Comparison of ENCODE assay signal across 8 cellular contexts in the genomic region with DNA sequence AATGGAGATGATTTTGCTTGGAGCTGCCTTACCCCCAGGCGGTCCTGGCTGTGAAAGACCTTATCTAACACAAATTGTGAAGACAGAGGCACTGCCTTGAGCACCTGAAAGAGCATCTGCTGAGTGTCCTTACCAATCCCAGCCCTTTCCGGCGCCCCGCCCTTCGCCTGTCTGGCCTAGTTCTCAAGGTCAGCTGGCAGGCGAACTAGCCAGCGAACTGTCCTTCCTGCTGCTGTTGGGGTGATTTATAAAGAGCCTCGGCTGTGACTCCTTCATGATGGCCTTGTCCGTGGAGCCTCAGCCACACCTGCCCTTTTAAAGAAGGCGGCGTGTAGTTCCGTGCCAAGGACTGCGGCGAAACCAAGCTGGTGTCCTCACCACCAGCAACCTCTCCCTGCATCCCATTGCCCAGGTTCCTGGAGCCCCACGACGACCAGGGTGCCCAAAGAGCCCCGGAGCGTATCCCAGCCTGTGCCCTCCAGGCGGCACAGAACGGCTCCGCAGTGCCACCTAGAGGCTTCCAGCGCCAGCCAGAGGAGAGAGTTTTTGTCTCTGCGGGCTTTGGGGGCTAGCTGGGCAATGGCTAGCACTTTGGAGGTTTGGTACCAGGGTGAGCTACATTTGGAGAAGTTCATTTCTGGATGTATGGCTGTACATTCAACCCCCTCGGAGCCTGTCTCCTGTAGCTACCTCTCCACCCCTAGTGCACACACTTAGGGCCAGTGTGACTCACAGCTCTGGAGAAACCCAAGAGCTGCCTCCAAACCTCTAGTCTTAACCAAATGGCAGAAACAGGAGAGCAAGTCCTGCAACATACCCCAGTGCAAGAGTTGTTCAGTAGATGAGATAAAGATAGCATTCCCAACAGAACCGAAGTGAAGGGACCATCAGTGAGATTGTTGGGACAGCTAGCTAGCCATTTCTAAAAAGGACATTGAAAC. TPM values are rescaled to one million over a fixed set of nuclear protein-coding genes. Genes with fewer than 3 reads are reported as not detected.
DNase-seq lines count a peak whose midpoint lies in the region; ATAC-seq and TF ChIP-seq lines count a peak whose summit lies in the region.

No MANE protein-coding gene starts in this region.

- peaks cover 25 to 28% of the 10 kb centered on the region in 2 donors for H3K27me3 Mint-ChIP-seq in stimulated activated naive B cell treated with anti-CD40 and anti-IgM and Interleukin-4, amounts not matched to agents 10 μg/mL and 1 μg/mL and 100 μg/mL, for 72 hours

- peak overlapping the region; percentile 15 to 69 for H3K4me3 Mint-ChIP-seq in stimulated activated naive B cell treated with anti-CD40 and anti-IgM and Interleukin-4, amounts not matched to agents 10 μg/mL and 1 μg/mL and 100 μg/mL, for 72 hours

- no peaks in the 10 kb centered on the region for H3K27me3 ChIP-seq in brain microvascular endothelial cell (replicated peaks)

- no peak overlapping the region for H3K27ac ChIP-seq in brain microvascular endothelial cell

- H3K4me1 Mint-ChIP-seq in stimulated activated naive B cell treated with anti-CD40 and anti-IgM and Interleukin-4, amounts not matched to agents 10 μg/mL and 1 μg/mL and 100 μg/mL, for 72 hours: peaks cover 2 to 5% of the 10 kb centered on the region in 2 donors

- H3K4me3 ChIP-seq in brain microvascular endothelial cell (ENCODE audit: low read depth, low read length): no peak overlapping the region

- no peaks in the 10 kb centered on the region for H3K9me3 Mint-ChIP-seq in stimulated activated naive B cell treated with anti-CD40 and anti-IgM and Interleukin-4, amounts not matched to agents 10 μg/mL and 1 μg/mL and 100 μg/mL, for 72 hours

- DNase-seq in Ammon's horn (ENCODE audit: low spot score) (peak; percentile 3), T-helper 2 cell (peak in 3 of 5 experiments; percentile 8 to 16 (median 11)), brain microvascular endothelial cell (no peak), left colon (peak in 1 of 2 donors; percentile 36)
- DNase-seq in stimulated activated naive B cell treated with anti-CD40 and anti-IgM and Interleukin-4, amounts not matched to agents 10 μg/mL and 1 μg/mL and 100 μg/mL, for 72 hours: peak; percentile 11

- ATAC-seq in GM18868 (IDR thresholded peaks at IDR 0.05; ENCODE audit: unreplicated experiment) (peak; percentile 86), HG03521 (IDR thresholded peaks at IDR 0.05; ENCODE audit: unreplicated experiment) (peak; percentile 59), left colon (peak; percentile 59), HG02981 (IDR thresholded peaks at IDR 0.05; ENCODE audit: unreplicated experiment) (no peak)
- ATAC-seq in stimulated activated naive B cell treated with anti-CD40 and anti-IgM and Interleukin-4, amounts not matched to agents 10 μg/mL and 1 μg/mL and 100 μg/mL, for 72 hours (replicated peaks): peak; percentile 71 to 82

- TF ChIP-seq CTCF in brain microvascular endothelial cell (IDR thresholded peaks at IDR 0.05; ENCODE audit: low read depth, low read length, missing control alignments): peak; percentile 75

- H3K36me3 ChIP-seq in brain microvascular endothelial cell (replicated peaks): no peaks in the 10 kb centered on the region

- no peak overlapping the region for H3K27ac Mint-ChIP-seq in stimulated activated naive B cell treated with anti-CD40 and anti-IgM and Interleukin-4, amounts not matched to agents 10 μg/mL and 1 μg/mL and 100 μg/mL, for 72 hours

- intact Hi-C loops in left colon (cut with DNase I, micrococcal nuclease): no loop called here

- no peaks in the 10 kb centered on the region for H3K36me3 Mint-ChIP-seq in stimulated activated naive B cell treated with anti-CD40 and anti-IgM and Interleukin-4, amounts not matched to agents 10 μg/mL and 1 μg/mL and 100 μg/mL, for 72 hours

- in situ Hi-C loops in brain microvascular endothelial cell (cut with HindIII; ENCODE audit: low pct_ligation_motif_present, low sequenced_read_pairs): no loop called here

RNA-seq across cellular contexts. Expression of gene VMA21, which starts 36.8 kb away (rescaled TPM):
- total RNA-seq in left colon: 10 to 100 TPM; 12.5 to 13.3 TPM
